Comparison of ENCODE assay signal across 1 cellular context in genomic region chr20:48283470-48284110, GRCh38.
TF ChIP-seq lines count a peak whose summit lies in the region.

No MANE protein-coding gene starts in this region.

TF ChIP-seq in HepG2, 621 proteins besides CTCF, POLR2A, EP300 and RAD21 (continued from another document and continues in another):
- TF ChIP-seq ZNF563 (CRISPR knock-in tag; IDR thresholded peaks at IDR 0.05) (peak; percentile 82; the same call in 1 of the 2 replicates), ETV5 (CRISPR knock-in tag; IDR thresholded peaks at IDR 0.05; ENCODE audit: borderline replicate concordance) (peak; percentile 28; the same call in 1 of the 2 replicates), SKIL (CRISPR knock-in tag; IDR thresholded peaks at IDR 0.05; ENCODE audit: borderline replicate concordance) (peak; percentile 66), ATF7 (IDR thresholded peaks at IDR 0.05) (no peak), ATF7 (CRISPR knock-in tag; IDR thresholded peaks at IDR 0.05) (0 out of 2 replicates have a peak, but pooled peaks have one; percentile 32), ZNF768 (CRISPR knock-in tag; IDR thresholded peaks at IDR 0.05) (peak; percentile 12; the same call in 1 of the 2 replicates), MXD4 (CRISPR knock-in tag; IDR thresholded peaks at IDR 0.05) (peak; percentile 45; the same call in 1 of the 2 replicates), HBP1 (CRISPR knock-in tag; IDR thresholded peaks at IDR 0.05; ENCODE audit: low read depth) (peak; percentile 56; the same call in 1 of the 2 replicates), ZNF331 (CRISPR knock-in tag; IDR thresholded peaks at IDR 0.05) (peak; percentile 38; the same call in 1 of the 2 replicates), ZNF18 (CRISPR knock-in tag; IDR thresholded peaks at IDR 0.05; ENCODE audit: insufficient replicate concordance) (peak; percentile 56), ZNF430 (CRISPR knock-in tag; IDR thresholded peaks at IDR 0.05) (peak; percentile 94), RXRA (CRISPR knock-in tag; IDR thresholded peaks at IDR 0.05) (peak; percentile 40; the same call in 1 of the 2 replicates), HNRNPK (IDR thresholded peaks at IDR 0.05; ENCODE audit: low read depth, low read length, poor library complexity, severe bottlenecking) (no peak), ZNF431 (CRISPR knock-in tag; IDR thresholded peaks at IDR 0.05; ENCODE audit: borderline replicate concordance, low read depth) (peak; percentile 79; the same call in 1 of the 2 replicates), ZBTB2 (CRISPR knock-in tag; IDR thresholded peaks at IDR 0.05; ENCODE audit: low read depth) (peak; percentile 69; the same call in 1 of the 2 replicates), TEAD3 (CRISPR knock-in tag; optimal IDR thresholded peaks at IDR 0.05; ENCODE audit: borderline replicate concordance) (peak; percentile 88), ELF1 (CRISPR knock-in tag; IDR thresholded peaks at IDR 0.05) (peak; percentile 58), ZBTB40 (IDR thresholded peaks at IDR 0.05) (no peak), ZBTB40 (CRISPR knock-in tag; IDR thresholded peaks at IDR 0.05) (peak; percentile 77), POGZ (CRISPR knock-in tag; IDR thresholded peaks at IDR 0.05) (no peak), JUN (CRISPR knock-in tag; IDR thresholded peaks at IDR 0.05) (peak; percentile 63; the same call in 1 of the 2 replicates), GATAD1 (CRISPR knock-in tag; IDR thresholded peaks at IDR 0.05) (peak; percentile 69), YEATS2 (CRISPR knock-in tag; IDR thresholded peaks at IDR 0.05; ENCODE audit: borderline replicate concordance) (peak; percentile 53; the same call in 1 of the 2 replicates), PAXIP1 (CRISPR knock-in tag; conservative IDR thresholded peaks at IDR 0.05) (peak; percentile 51; the same call in 1 of the 2 replicates), TSC22D2 (CRISPR knock-in tag; IDR thresholded peaks at IDR 0.05; ENCODE audit: borderline replicate concordance) (0 out of 2 replicates have a peak, but pooled peaks have one; percentile 39), KAT8 (CRISPR knock-in tag; IDR thresholded peaks at IDR 0.05) (peak; percentile 40; the same call in 1 of the 2 replicates), CAMTA2 (CRISPR knock-in tag; IDR thresholded peaks at IDR 0.05; ENCODE audit: borderline replicate concordance) (no peak)
- TF ChIP-seq, protein P1, sequence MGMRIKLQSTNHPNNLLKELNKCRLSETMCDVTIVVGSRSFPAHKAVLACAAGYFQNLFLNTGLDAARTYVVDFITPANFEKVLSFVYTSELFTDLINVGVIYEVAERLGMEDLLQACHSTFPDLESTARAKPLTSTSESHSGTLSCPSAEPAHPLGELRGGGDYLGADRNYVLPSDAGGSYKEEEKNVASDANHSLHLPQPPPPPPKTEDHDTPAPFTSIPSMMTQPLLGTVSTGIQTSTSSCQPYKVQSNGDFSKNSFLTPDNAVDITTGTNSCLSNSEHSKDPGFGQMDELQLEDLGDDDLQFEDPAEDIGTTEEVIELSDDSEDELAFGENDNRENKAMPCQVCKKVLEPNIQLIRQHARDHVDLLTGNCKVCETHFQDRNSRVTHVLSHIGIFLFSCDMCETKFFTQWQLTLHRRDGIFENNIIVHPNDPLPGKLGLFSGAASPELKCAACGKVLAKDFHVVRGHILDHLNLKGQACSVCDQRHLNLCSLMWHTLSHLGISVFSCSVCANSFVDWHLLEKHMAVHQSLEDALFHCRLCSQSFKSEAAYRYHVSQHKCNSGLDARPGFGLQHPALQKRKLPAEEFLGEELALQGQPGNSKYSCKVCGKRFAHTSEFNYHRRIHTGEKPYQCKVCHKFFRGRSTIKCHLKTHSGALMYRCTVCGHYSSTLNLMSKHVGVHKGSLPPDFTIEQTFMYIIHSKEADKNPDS (CRISPR knock-in tag; IDR thresholded peaks at IDR 0.05) = no peak
- TF ChIP-seq, protein P2, sequence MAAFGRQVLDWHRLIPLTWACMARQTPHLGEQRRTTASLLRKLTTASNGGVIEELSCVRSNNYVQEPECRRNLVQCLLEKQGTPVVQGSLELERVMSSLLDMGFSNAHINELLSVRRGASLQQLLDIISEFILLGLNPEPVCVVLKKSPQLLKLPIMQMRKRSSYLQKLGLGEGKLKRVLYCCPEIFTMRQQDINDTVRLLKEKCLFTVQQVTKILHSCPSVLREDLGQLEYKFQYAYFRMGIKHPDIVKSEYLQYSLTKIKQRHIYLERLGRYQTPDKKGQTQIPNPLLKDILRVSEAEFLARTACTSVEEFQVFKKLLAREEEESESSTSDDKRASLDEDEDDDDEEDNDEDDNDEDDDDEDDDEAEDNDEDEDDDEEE (CRISPR knock-in tag; IDR thresholded peaks at IDR 0.05) = 0 out of 2 replicates have a peak, but pooled peaks have one; percentile 48
- TF ChIP-seq, protein P3, sequence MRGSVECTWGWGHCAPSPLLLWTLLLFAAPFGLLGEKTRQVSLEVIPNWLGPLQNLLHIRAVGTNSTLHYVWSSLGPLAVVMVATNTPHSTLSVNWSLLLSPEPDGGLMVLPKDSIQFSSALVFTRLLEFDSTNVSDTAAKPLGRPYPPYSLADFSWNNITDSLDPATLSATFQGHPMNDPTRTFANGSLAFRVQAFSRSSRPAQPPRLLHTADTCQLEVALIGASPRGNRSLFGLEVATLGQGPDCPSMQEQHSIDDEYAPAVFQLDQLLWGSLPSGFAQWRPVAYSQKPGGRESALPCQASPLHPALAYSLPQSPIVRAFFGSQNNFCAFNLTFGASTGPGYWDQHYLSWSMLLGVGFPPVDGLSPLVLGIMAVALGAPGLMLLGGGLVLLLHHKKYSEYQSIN (CRISPR knock-in tag; IDR thresholded peaks at IDR 0.05; ENCODE audit: borderline replicate concordance) = no peak
